9 cellular contexts compared by ENCODE assay signal in genomic region chr2:231228223-231228622, GRCh38. TPM values are rescaled to one million over a fixed set of nuclear protein-coding genes. Genes with fewer than 3 reads are reported as not detected.
A peak's percentile ranks its signal among the peaks of the same experiment; 100 is the strongest.
DNase-seq lines count a peak whose midpoint lies in the region; ATAC-seq lines count a peak whose summit lies in the region.
"Had no signal": no experiment of that assay in that cellular context is flagged by ENCODE, and none has a peak within 500 bp of the region (broad histone marks: within the 10 kb centered on the region; RNA-seq: fewer than 3 reads in every experiment).

No MANE protein-coding gene starts in this region.

- no peaks in the 10 kb centered on the region for H3K27me3 ChIP-seq in thymus (ENCODE audit: control insufficient read depth, insufficient read depth)
- H3K27me3 ChIP-seq: upper lobe of left lung had no signal

- 16% methylated on average over 9 of the region's 9 CpGs for WGBS in thymus

- H3K9me3 Mint-ChIP-seq in activated T-cell treated with anti-CD3 and anti-CD28 coated beads, Interleukin-2, amount 50 U/mL, for 4 hours: no peaks in the 10 kb centered on the region

- no peaks in the 10 kb centered on the region for H3K36me3 Mint-ChIP-seq in activated T-cell treated with anti-CD3 and anti-CD28 coated beads, Interleukin-2, amount 50 U/mL, for 4 hours (ENCODE audit: insufficient read depth)

- H3K4me1 ChIP-seq in thymus (ENCODE audit: control insufficient read depth, insufficient read depth, low read length): peaks cover 12% of the 10 kb centered on the region

- H3K9me3 ChIP-seq in thymus (ENCODE audit: control insufficient read depth): no peaks in the 10 kb centered on the region
- H3K9me3 ChIP-seq: upper lobe of left lung had no signal

- ATAC-seq in GM19324 (IDR thresholded peaks at IDR 0.05; ENCODE audit: low FRiP score, unreplicated experiment) (peak; percentile 61), HG03025 (IDR thresholded peaks at IDR 0.05; ENCODE audit: low FRiP score, unreplicated experiment) (peak; percentile 80)
- ATAC-seq in activated T-cell treated with anti-CD3 and anti-CD28 coated beads, Interleukin-2, amount 50 U/mL, for 4 hours: no peak

- no peak overlapping the region for H3K4me3 Mint-ChIP-seq in activated T-cell treated with anti-CD3 and anti-CD28 coated beads, Interleukin-2, amount 50 U/mL, for 4 hours

- peak; percentile 13 for DNase-seq in SK-N-DZ (ENCODE audit: low spot score)
- DNase-seq in activated T-cell treated with anti-CD3 and anti-CD28 coated beads, Interleukin-2, amount 50 U/mL, for 4 hours: no peak
- DNase-seq in NOMO-1 treated with dmso at 0.1 percent for 144 hours (lab: John Stamatoyannopoulos, UW; ENCODE audit: unreplicated experiment): no peak
- no peak for DNase-seq in cerebellar cortex (ENCODE audit: low spot score)
- DNase-seq: NCI-H446 had no signal

- H3K27me3 Mint-ChIP-seq in activated T-cell treated with anti-CD3 and anti-CD28 coated beads, Interleukin-2, amount 50 U/mL, for 4 hours (ENCODE audit: low read depth): no peaks in the 10 kb centered on the region

- no peaks in the 10 kb centered on the region for H3K4me1 Mint-ChIP-seq in activated T-cell treated with anti-CD3 and anti-CD28 coated beads, Interleukin-2, amount 50 U/mL, for 4 hours (ENCODE audit: low read depth)

- H3K4me3 ChIP-seq in thymus (ENCODE audit: low read length): no peak overlapping the region
- H3K4me3 ChIP-seq: upper lobe of left lung had no signal

- H3K27ac ChIP-seq in thymus (ENCODE audit: low read depth): peak overlapping the region; percentile 15

- H3K36me3 ChIP-seq in thymus (ENCODE audit: control insufficient read depth, insufficient read depth): no peaks in the 10 kb centered on the region
- H3K36me3 ChIP-seq: upper lobe of left lung had no signal

RNA-seq across cellular contexts. Expression of gene ARMC9, which starts 29.8 kb away (rescaled TPM):
- polyA plus RNA-seq in SK-N-DZ (2014; cell fraction: cytosol; rRNA removed): 18.7 and 23.3 TPM in 2 replicates
- polyA plus RNA-seq in SK-N-DZ (2014; cell fraction: nucleus; rRNA removed): 11.0 and 17.2 TPM in 2 replicates
- 5.4 TPM for polyA plus RNA-seq in thymus
- total RNA-seq in activated T-cell treated with anti-CD3 and anti-CD28 coated beads, Interleukin-2, amount 50 U/mL, for 4 hours: 1 to 10 TPM; 3.3 to 6.4 (median 5.9) TPM

Comparison
In these comparisons a context has a peak if more than half of its experiments do, and no peak if none do; other contexts are left out.
1. ATAC-seq: peak in GM19324 (single experiment) and HG03025 (single experiment); none in activated T-cell treated with anti-CD3 and anti-CD28 coated beads, Interleukin-2, amount 50 U/mL, for 4 hours (0 of 2).